In genomic region chr12:98592825-98593322, GRCh38 we compare ENCODE assay signal across 8 cellular contexts. TPM values are rescaled to one million over a fixed set of nuclear protein-coding genes. Genes with fewer than 3 reads are reported as not detected.
DNase-seq lines count a peak whose midpoint lies in the region; TF ChIP-seq lines count a peak whose summit lies in the region.

No MANE protein-coding gene starts in this region.

- peaks cover 8% of the 10 kb centered on the region for H3K79me1 ChIP-seq in neuronal stem cell (ENCODE audit: low read depth, low read length)

- H3K27ac ChIP-seq in OCI-LY1 (ENCODE audit: low read depth, low read length, poor library complexity, severe bottlenecking): peak overlapping the region; percentile 59
- H3K27ac ChIP-seq in duodenal mucosa (ENCODE audit: low read depth, low read length): peak overlapping the region; percentile 34
- no peak overlapping the region for H3K27ac ChIP-seq in neuronal stem cell (replicated peaks; ENCODE audit: low read length)

- no CpG with 5 or more reads among the region's 9 CpGs for WGBS in neuronal stem cell (ENCODE audit: extremely low coverage in 2 of 2, insufficient read length in 2 of 2, insufficient replicate concordance in 1 of 2), 2 donors

- H4K20me1 ChIP-seq in OCI-LY1 (ENCODE audit: insufficient read depth, low read length): 0 out of 2 replicates have a peak, but pooled peaks cover 4% of the 10 kb centered on the region

- H2BK15ac ChIP-seq in neuronal stem cell (ENCODE audit: low read length): no peak overlapping the region

- H3K4me3 ChIP-seq in OCI-LY1 (ENCODE audit: low read depth, low read length, poor library complexity, severe bottlenecking) (peak overlapping the region; percentile 100), duodenal mucosa (ENCODE audit: low read depth in 1 of 2, low read length in 2 of 2) (peak overlapping the region; percentile 68 to 90), neuronal stem cell (ENCODE audit: low read length in 2 of 2) (peak overlapping the region in 1 of 2 donors; percentile 98)

- no peak overlapping the region for H2BK12ac ChIP-seq in neuronal stem cell (ENCODE audit: low read length)

- H3K14ac ChIP-seq in neuronal stem cell (ENCODE audit: low read length): no peak overlapping the region

- peak overlapping the region; percentile 69 for H3K9ac ChIP-seq in OCI-LY1 (ENCODE audit: low read length)
- H3K9ac ChIP-seq in duodenal mucosa (ENCODE audit: low read depth in 1 of 2, low read length in 2 of 2): peak overlapping the region; percentile 63 to 67
- no peak overlapping the region for H3K9ac ChIP-seq in neuronal stem cell (ENCODE audit: low read depth, low read length, poor library complexity)

- H3K18ac ChIP-seq in neuronal stem cell (ENCODE audit: low read length): no peak overlapping the region

- no peak overlapping the region for H3K4ac ChIP-seq in neuronal stem cell (ENCODE audit: low read length)

- H3K9me3 ChIP-seq in OCI-LY1 (ENCODE audit: low read length) (no peaks in the 10 kb centered on the region), duodenal mucosa (ENCODE audit: control insufficient read depth in 1 of 2, low read length in 2 of 2) (no peaks in the 10 kb centered on the region), neuronal stem cell (replicated peaks in 1 of 2; ENCODE audit: control insufficient read depth in 2 of 2, insufficient read depth in 1 of 2, low read depth in 1 of 2, low read length in 2 of 2) (no peaks in the 10 kb centered on the region)

- H3K4me2 ChIP-seq in OCI-LY1 (ENCODE audit: low read length): peak overlapping the region; percentile 77
- H3K4me2 ChIP-seq in neuronal stem cell (ENCODE audit: insufficient read depth, low read length, poor library complexity, severe bottlenecking): peak overlapping the region; percentile 32

- peaks cover 40% of the 10 kb centered on the region for H3K36me3 ChIP-seq in OCI-LY1 (ENCODE audit: insufficient read depth, low read length)
- peaks cover 13 to 24% of the 10 kb centered on the region in 2 donors for H3K36me3 ChIP-seq in duodenal mucosa (ENCODE audit: control insufficient read depth in 1 of 2, insufficient read depth in 2 of 2, low read length in 2 of 2)
- peaks cover 11 to 28% of the 10 kb centered on the region in 2 donors for H3K36me3 ChIP-seq in neuronal stem cell (replicated peaks in 1 of 2; ENCODE audit: control insufficient read depth in 2 of 2, insufficient read depth in 2 of 2, low read length in 2 of 2)

- H4K91ac ChIP-seq in neuronal stem cell (ENCODE audit: low read depth, low read length, poor library complexity): no peak overlapping the region

- H3K23ac ChIP-seq in neuronal stem cell (ENCODE audit: low read depth, low read length, poor library complexity): no peak overlapping the region

- no peak overlapping the region for H2BK120ac ChIP-seq in neuronal stem cell (ENCODE audit: low read depth, low read length)

- peak overlapping the region; percentile 35; the same call in 1 of the 2 replicates for H2AFZ ChIP-seq in OCI-LY1 (ENCODE audit: low read length)
- H2AFZ ChIP-seq in neuronal stem cell (ENCODE audit: low read length): peak overlapping the region; percentile 65

- no peak for TF ChIP-seq CTCF in OCI-LY1 (IDR thresholded peaks at IDR 0.05; ENCODE audit: low read length)

- peaks cover 37% of the 10 kb centered on the region for H3K79me2 ChIP-seq in OCI-LY1 (ENCODE audit: insufficient read depth, low read length)

- H2AK5ac ChIP-seq in neuronal stem cell (ENCODE audit: low read depth, low read length): no peak overlapping the region

- H2BK5ac ChIP-seq in neuronal stem cell (ENCODE audit: low read length): no peak overlapping the region

- no peaks in the 10 kb centered on the region for H3F3A ChIP-seq in OCI-LY1 (ENCODE audit: insufficient read depth, low read length)

- peaks cover 27% of the 10 kb centered on the region for H3K4me1 ChIP-seq in OCI-LY1 (ENCODE audit: insufficient read depth, low read length, severe bottlenecking)
- H3K4me1 ChIP-seq in duodenal mucosa (ENCODE audit: control insufficient read depth in 1 of 2, insufficient read depth in 2 of 2, low read length in 2 of 2): peaks cover 20 to 21% of the 10 kb centered on the region in 2 donors
- peaks cover 6 to 10% of the 10 kb centered on the region in 2 donors for H3K4me1 ChIP-seq in neuronal stem cell (ENCODE audit: control insufficient read depth in 2 of 2, insufficient read depth in 1 of 2, low read depth in 1 of 2, low read length in 2 of 2)

- H3K27me3 ChIP-seq in OCI-LY1 (ENCODE audit: insufficient read depth, low read length) (no peaks in the 10 kb centered on the region), duodenal mucosa (ENCODE audit: control insufficient read depth in 1 of 2, insufficient read depth in 2 of 2, low read length in 2 of 2) (no peaks in the 10 kb centered on the region), neuronal stem cell (ENCODE audit: control insufficient read depth in 3 of 3, insufficient read depth in 3 of 3, low read depth in 1 of 3, low read length in 3 of 3) (no peaks in the 10 kb centered on the region)

- H4K8ac ChIP-seq in neuronal stem cell (ENCODE audit: low read depth, low read length): no peak overlapping the region

- peak; percentile 52 for DNase-seq in SHP77 treated with DMSO at 0.1 percent for 48 hours (lab: John Stamatoyannopoulos, UW)
- no peak for DNase-seq in SHP77 (lab: John Stamatoyannopoulos, UW)
- DNase-seq in neuronal stem cell (ENCODE audit: low spot score): no peak
- no peak for DNase-seq in NCI-H1092 treated with DMSO at 0.1 percent for 48 hours (lab: John Stamatoyannopoulos, UW)
- no peak for DNase-seq in anterior cingulate cortex (lab: John Stamatoyannopoulos, UW)
- no peak for DNase-seq in NCI-H345 treated with DMSO at 0.1 percent for 48 hours (lab: John Stamatoyannopoulos, UW; ENCODE audit: unreplicated experiment)

- no peaks in the 10 kb centered on the region for H3K9me2 ChIP-seq in OCI-LY1 (ENCODE audit: low read depth, low read length)

RNA-seq across cellular contexts. Expression of gene SLC25A3, which starts 0.6 kb away (rescaled TPM):
- 762 TPM for polyA plus RNA-seq in neuronal stem cell (2013, experiment 1 of 2)
- 724 TPM for polyA plus RNA-seq in neuronal stem cell (2013, experiment 2 of 2)

RNA-seq across cellular contexts. Expression of gene IKBIP, which starts 51.7 kb away (rescaled TPM):
- 40.3 TPM for polyA plus RNA-seq in neuronal stem cell (2013, experiment 1 of 2)
- polyA plus RNA-seq in neuronal stem cell (2013, experiment 2 of 2): 40.5 TPM

RNA-seq across cellular contexts. Expression of gene APAF1, which starts 52.2 kb away (rescaled TPM):
- 16.6 TPM for polyA plus RNA-seq in neuronal stem cell (2013, experiment 1 of 2)
- polyA plus RNA-seq in neuronal stem cell (2013, experiment 2 of 2): 17.0 TPM
